Comparison of ENCODE assay signal across 9 cellular contexts in genomic region chr5:82352146-82352791, GRCh38.
DNase-seq lines count a peak whose midpoint lies in the region; FAIRE-seq and TF ChIP-seq lines count a peak whose summit lies in the region.
"Had no signal": no experiment of that assay in that cellular context is flagged by ENCODE, and none has a peak within 500 bp of the region (broad histone marks: within the 10 kb centered on the region; RNA-seq: fewer than 3 reads in every experiment).

No MANE protein-coding gene starts in this region.

- peaks cover 23% of the 10 kb centered on the region for H3K4me1 ChIP-seq in vagina

- TF ChIP-seq CTCF in chondrocyte (IDR thresholded peaks at IDR 0.05) (no peak), nephron (IDR thresholded peaks at IDR 0.05; ENCODE audit: unreplicated experiment in 3 of 3) (no peak), GM20000 (IDR thresholded peaks at IDR 0.05; ENCODE audit: extremely low read depth, missing control alignments) (no peak), vagina (IDR thresholded peaks at IDR 0.05) (no peak)

- H3K27me3 Mint-ChIP-seq in chondrocyte (ENCODE audit: low read depth): no peaks in the 10 kb centered on the region
- no peaks in the 10 kb centered on the region for H3K27me3 Mint-ChIP-seq in nephron (ENCODE audit: low read depth)
- H3K27me3 Mint-ChIP-seq: activated CD8-positive, alpha-beta memory T cell treated with anti-CD3 and anti-CD28 coated beads, Interleukin-2, amount 10 ng/mL, durations not matched to agents 7 days and 5 days; naive thymus-derived CD8-positive, alpha-beta T cell had no signal

- H3K36me3 ChIP-seq in vagina: no peaks in the 10 kb centered on the region

- peaks cover 62% of the 10 kb centered on the region for H3K4me1 Mint-ChIP-seq in chondrocyte (ENCODE audit: low read depth)
- peaks cover 44% of the 10 kb centered on the region for H3K4me1 Mint-ChIP-seq in nephron

- intact Hi-C loops in vagina (cut with DNase I): loop anchor here (10.0 kb wide), 1 partner anchor 1123 kb away; the partner anchor contains the start of gene VCAN

- no peak for DNase-seq in GM12891 (ENCODE audit: insufficient read length, low spot score)
- peak; percentile 39 for DNase-seq in KBM-7
- DNase-seq in chondrocyte (ENCODE audit: low spot score): no peak
- no peak for DNase-seq in GM20000 (ENCODE audit: low spot score)
- no peak for DNase-seq in T-helper 9 cell
- no peak for DNase-seq in vagina (ENCODE audit: extremely low spot score in 2 of 2)
- DNase-seq: activated CD8-positive, alpha-beta memory T cell treated with anti-CD3 and anti-CD28 coated beads, Interleukin-2, amount 10 ng/mL, durations not matched to agents 7 days and 5 days had no signal

- no peaks in the 10 kb centered on the region for H3K27me3 ChIP-seq in vagina

- peak overlapping the region; percentile 86 for H3K27ac Mint-ChIP-seq in chondrocyte (ENCODE audit: unreplicated experiment)
- H3K27ac Mint-ChIP-seq in nephron: peak overlapping the region; percentile 31 to 78 (median 43)
- H3K27ac Mint-ChIP-seq: activated CD8-positive, alpha-beta memory T cell treated with anti-CD3 and anti-CD28 coated beads, Interleukin-2, amount 10 ng/mL, durations not matched to agents 7 days and 5 days had no signal

- no peak overlapping the region for H3K27ac ChIP-seq in vagina

- H3K4me3 Mint-ChIP-seq in chondrocyte (ENCODE audit: unreplicated experiment) (no peak overlapping the region), nephron (no peak overlapping the region)
- H3K4me3 Mint-ChIP-seq: activated CD8-positive, alpha-beta memory T cell treated with anti-CD3 and anti-CD28 coated beads, Interleukin-2, amount 10 ng/mL, durations not matched to agents 7 days and 5 days; naive thymus-derived CD8-positive, alpha-beta T cell had no signal

- peaks cover 2% of the 10 kb centered on the region for H3K9me3 Mint-ChIP-seq in chondrocyte (ENCODE audit: low read depth)
- H3K9me3 Mint-ChIP-seq in nephron: no peaks in the 10 kb centered on the region

- H3K36me3 Mint-ChIP-seq in chondrocyte (ENCODE audit: low read depth) (no peaks in the 10 kb centered on the region), nephron (ENCODE audit: low read depth) (no peaks in the 10 kb centered on the region)
- H3K36me3 Mint-ChIP-seq: activated CD8-positive, alpha-beta memory T cell treated with anti-CD3 and anti-CD28 coated beads, Interleukin-2, amount 10 ng/mL, durations not matched to agents 7 days and 5 days; naive thymus-derived CD8-positive, alpha-beta T cell had no signal

- TF ChIP-seq POLR2A in GM12891 (IDR thresholded peaks at IDR 0.05; ENCODE audit: low read depth, low read length) (no peak), vagina (IDR thresholded peaks at IDR 0.05) (no peak)

- H3K4me3 ChIP-seq in vagina: no peak overlapping the region

- H3K9me3 ChIP-seq in vagina: no peaks in the 10 kb centered on the region

- peak; percentile 26 for FAIRE-seq in GM12891 (lab: Jason Lieb, UNC)

- in situ Hi-C loops in KBM-7 (cut with MboI; ENCODE audit: low pct_unique_long_range_greater_than_20kb, low sequenced_read_pairs): loop anchor here (25.0 kb wide), 1 partner anchor 285 kb away; no protein-coding TSS in a partner anchor

TF ChIP-seq in GM12891, 5 proteins besides CTCF, POLR2A, EP300 and RAD21:
- TF ChIP-seq TAF1 (IDR thresholded peaks at IDR 0.05; ENCODE audit: low read depth, low read length): no peak
